5 cellular contexts compared by ENCODE assay signal in the genomic region with DNA sequence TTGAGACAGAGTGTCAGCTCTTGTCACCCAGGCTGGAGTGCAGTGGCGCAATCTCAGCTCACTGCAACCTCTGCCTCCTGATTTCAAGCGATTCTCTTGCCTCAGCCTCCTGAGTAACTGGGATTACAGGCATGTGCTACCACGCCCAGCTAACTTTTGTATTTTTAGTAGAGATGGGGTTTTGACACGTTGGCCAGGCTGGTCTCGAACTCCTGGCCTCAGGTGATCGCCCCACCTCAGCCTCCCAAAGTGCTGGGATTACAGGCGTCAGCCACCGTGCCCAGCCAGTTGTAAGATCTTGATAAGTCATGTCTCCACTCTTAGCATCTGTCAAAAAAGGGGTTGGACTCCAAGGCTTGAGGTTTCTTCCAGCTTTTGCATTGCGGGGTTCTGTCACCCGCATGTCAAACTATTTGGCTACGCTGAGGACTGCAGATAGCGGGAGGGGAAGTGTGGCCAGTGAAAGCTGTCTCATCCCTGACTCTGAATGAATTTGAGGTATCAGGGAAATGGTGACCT. TPM values are rescaled to one million over a fixed set of nuclear protein-coding genes. Genes with fewer than 3 reads are reported as not detected.
"Had no signal": no experiment of that assay in that cellular context is flagged by ENCODE, and none has a peak within 500 bp of the region (broad histone marks: within the 10 kb centered on the region; RNA-seq: fewer than 3 reads in every experiment).

No MANE protein-coding gene starts in this region.

RNA-seq across cellular contexts. Expression of gene RHCE, which starts 50.8 kb away (rescaled TPM):
- total RNA-seq: neural crest cell, posterior vena cava, subcutaneous adipose tissue, thoracic aorta had no signal
- polyA plus RNA-seq: immature natural killer cell had no signal
